15 cellular contexts compared by ENCODE assay signal in genomic region chr1:191582169-191582568, GRCh38.
DNase-seq lines count a peak whose midpoint lies in the region; ATAC-seq and TF ChIP-seq lines count a peak whose summit lies in the region.
"Had no signal": no experiment of that assay in that cellular context is flagged by ENCODE, and none has a peak within 500 bp of the region (broad histone marks: within the 10 kb centered on the region; RNA-seq: fewer than 3 reads in every experiment).

No MANE protein-coding gene starts in this region.

- intact Hi-C loops in OCI-LY7 (cut with micrococcal nuclease; ENCODE audit: unreplicated experiment) (no loop called here), Caco-2 (cut with micrococcal nuclease; ENCODE audit: unreplicated experiment) (no loop called here)

- no peaks in the 10 kb centered on the region for H3K36me3 Mint-ChIP-seq in activated naive CD4-positive, alpha-beta T cell treated with anti-CD3 and anti-CD28 coated beads, Interleukin-2, amount 50 U/mL, for 72 hours
- no peaks in the 10 kb centered on the region for H3K36me3 Mint-ChIP-seq in Caco-2 (ENCODE audit: insufficient read depth, unreplicated experiment)

- peaks cover 3% of the 10 kb centered on the region for H3K27me3 Mint-ChIP-seq in Caco-2 (ENCODE audit: insufficient read depth, unreplicated experiment)
- H3K27me3 Mint-ChIP-seq: B cell had no signal

- H3K79me2 ChIP-seq in OCI-LY7 (ENCODE audit: insufficient read depth, low read depth, low read length), result no peaks in the 10 kb centered on the region

- no peaks in the 10 kb centered on the region for H3K27me3 ChIP-seq in Caco-2 (replicated peaks; ENCODE audit: control insufficient read depth, insufficient read depth, low read length)
- H3K27me3 ChIP-seq: testis had no signal

- H3K27ac ChIP-seq in OCI-LY7 (ENCODE audit: low read depth, low read length, poor library complexity, severe bottlenecking), result no peak overlapping the region
- H3K27ac ChIP-seq: testis had no signal

- H3K4me2 ChIP-seq in OCI-LY7 (ENCODE audit: low read length), result no peak overlapping the region

- no peak overlapping the region for H3K4me3 Mint-ChIP-seq in Caco-2 (ENCODE audit: unreplicated experiment)
- H3K4me3 Mint-ChIP-seq: B cell had no signal

- H3K9me2 ChIP-seq in OCI-LY7 (ENCODE audit: insufficient read depth, low read length), result no peaks in the 10 kb centered on the region

- TF ChIP-seq CTCF in OCI-LY7 (conservative IDR thresholded peaks at IDR 0.05; ENCODE audit: low read length), result no peak
- no peak for TF ChIP-seq CTCF in Caco-2 (IDR thresholded peaks at IDR 0.05; ENCODE audit: insufficient read depth in 1 of 2, low read depth in 1 of 2, low read length in 1 of 2, severe bottlenecking in 1 of 2, unreplicated experiment in 1 of 2)
- no peak for TF ChIP-seq CTCF in GM20000 (IDR thresholded peaks at IDR 0.05; ENCODE audit: extremely low read depth, missing control alignments)

- ATAC-seq in GM18858 (IDR thresholded peaks at IDR 0.05; ENCODE audit: unreplicated experiment) (peak; percentile 82), GM21717 (IDR thresholded peaks at IDR 0.05; ENCODE audit: unreplicated experiment) (peak; percentile 84), HG03280 (IDR thresholded peaks at IDR 0.05; ENCODE audit: unreplicated experiment) (peak; percentile 58)
- no peak for ATAC-seq in activated naive CD4-positive, alpha-beta T cell treated with anti-CD3 and anti-CD28 coated beads, Interleukin-2, amount 50 U/mL, for 72 hours
- ATAC-seq: right cardiac atrium had no signal

- peaks cover 9 to 36% of the 10 kb centered on the region in 2 donors for H3K9me3 Mint-ChIP-seq in activated naive CD4-positive, alpha-beta T cell treated with anti-CD3 and anti-CD28 coated beads, Interleukin-2, amount 50 U/mL, for 72 hours
- no peaks in the 10 kb centered on the region for H3K9me3 Mint-ChIP-seq in Caco-2 (ENCODE audit: unreplicated experiment)

- H4K20me1 ChIP-seq in OCI-LY7 (ENCODE audit: insufficient read depth, low read length), result no peaks in the 10 kb centered on the region

- H3K4me3 ChIP-seq in OCI-LY7 (ENCODE audit: low read depth, low read length, poor library complexity, severe bottlenecking) (no peak overlapping the region), Caco-2 (ENCODE audit: low read depth, low read length) (no peak overlapping the region)
- H3K4me3 ChIP-seq: testis had no signal

- BruUV-seq in OCI-LY7 (replicated peaks; lab: Mats Ljungman, UMichigan), result no TSS peak
- no TSS peak for BruUV-seq in Caco-2 (replicated peaks; lab: Mats Ljungman, UMichigan)

- peak; percentile 7 for DNase-seq in OCI-LY7 (ENCODE audit: low spot score)
- DNase-seq in activated naive CD4-positive, alpha-beta T cell treated with anti-CD3 and anti-CD28 coated beads, Interleukin-2, amount 50 U/mL, for 72 hours (ENCODE audit: low spot score in 2 of 2), result no peak
- no peak for DNase-seq in cerebellar nuclear complex (lab: John Stamatoyannopoulos, UW)
- no peak for DNase-seq in Caco-2
- DNase-seq in GM20000 (ENCODE audit: low spot score), result no peak
- DNase-seq: activated CD4-positive, alpha-beta T cell treated with anti-CD3 and anti-CD28 coated beads for 4 hours; activated effector memory CD4-positive, alpha-beta T cell treated with Interleukin-2 at 50 U/mL for 16 hours; GF-D8; NCI-H2171; right cardiac atrium; testis had no signal

- no peaks in the 10 kb centered on the region for H3K36me3 ChIP-seq in OCI-LY7 (ENCODE audit: insufficient read depth, low read length)
- H3K36me3 ChIP-seq in Caco-2 (ENCODE audit: control insufficient read depth, insufficient read depth, low read length), result no peaks in the 10 kb centered on the region

- POLR2A ChIA-PET in OCI-LY7 (lab: Charles Lee), result interaction anchor here (0.6 kb wide), 2 partner anchors 284 to 374 kb away, joined by 3 to 6 read pairs; no protein-coding TSS in a partner anchor
- POLR2A ChIA-PET in Caco-2 (lab: Charles Lee), result no interaction called here

- no peak overlapping the region for H2AFZ ChIP-seq in OCI-LY7 (ENCODE audit: low read length)

- no peak overlapping the region for H3K27ac Mint-ChIP-seq in activated naive CD4-positive, alpha-beta T cell treated with anti-CD3 and anti-CD28 coated beads, Interleukin-2, amount 50 U/mL, for 72 hours
- H3K27ac Mint-ChIP-seq in Caco-2 (ENCODE audit: unreplicated experiment), result no peak overlapping the region
- H3K27ac Mint-ChIP-seq: B cell had no signal

- CTCF ChIA-PET in OCI-LY7 (lab: Charles Lee; ENCODE audit: unreplicated experiment), result no interaction called here
- CTCF ChIA-PET in Caco-2 (lab: Charles Lee), result no interaction called here

- H3K9me3 ChIP-seq in OCI-LY7 (ENCODE audit: low read length) (no peaks in the 10 kb centered on the region), Caco-2 (no peaks in the 10 kb centered on the region)
- H3K9me3 ChIP-seq: testis had no signal

- H3K4me1 Mint-ChIP-seq in Caco-2 (ENCODE audit: low read depth, unreplicated experiment), result no peaks in the 10 kb centered on the region
- H3K4me1 Mint-ChIP-seq: B cell had no signal

- H3K4me1 ChIP-seq in OCI-LY7 (ENCODE audit: insufficient read depth, low read length, poor library complexity, severe bottlenecking), result no peaks in the 10 kb centered on the region
- no peaks in the 10 kb centered on the region for H3K4me1 ChIP-seq in Caco-2
- H3K4me1 ChIP-seq: testis had no signal

Comparison
In these comparisons a context has a peak if more than half of its experiments do, and no peak if none do; other contexts are left out.
1. ATAC-seq: peak in GM18858 (single experiment), GM21717 (single experiment) and HG03280 (single experiment); none in activated naive CD4-positive, alpha-beta T cell treated with anti-CD3 and anti-CD28 coated beads, Interleukin-2, amount 50 U/mL, for 72 hours (0 of 2).